24 cellular contexts compared by ENCODE assay signal in the genomic region with DNA sequence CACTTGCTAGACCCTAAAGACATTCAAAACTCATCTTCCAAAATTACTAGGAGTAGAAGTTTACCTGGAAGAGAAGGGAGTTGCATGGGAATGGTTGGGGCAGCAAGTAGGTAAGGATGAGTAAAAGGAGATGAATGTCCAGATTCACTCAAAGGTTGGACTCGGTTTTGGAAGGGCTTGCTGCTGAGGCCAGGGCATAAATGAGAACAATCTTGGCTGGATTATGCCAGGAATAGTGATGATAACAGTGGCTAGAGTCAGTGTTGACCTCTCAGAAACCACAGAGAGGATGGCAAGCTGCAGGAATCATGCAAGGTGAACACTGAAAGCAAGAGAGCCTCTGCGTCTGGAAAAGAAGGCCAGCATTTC. TPM values are rescaled to one million over a fixed set of nuclear protein-coding genes. Genes with fewer than 3 reads are reported as not detected.
"Had no signal": no experiment of that assay in that cellular context is flagged by ENCODE, and none has a peak within 500 bp of the region (broad histone marks: within the 10 kb centered on the region; RNA-seq: fewer than 3 reads in every experiment).

No MANE protein-coding gene starts in this region.

- H3K9me3 ChIP-seq: MG63, SJSA1 had no signal

- FAIRE-seq: HTR-8/SVneo, RCC 7860 had no signal

- H3K4me3 ChIP-seq: MG63, SJSA1, SK-N-MC had no signal

- DNase-seq: KBM-7, NCI-H1092, NCI-H1105 treated with DMSO at 0.1 percent for 48 hours, NCI-H1417 treated with DMSO at 0.1 percent for 48 hours, NCI-H146, NCI-H1694 treated with DMSO at 0.1 percent for 48 hours, NCI-H1930, NCI-H2081, NCI-H2107, NCI-H2227 treated with DMSO at 0.1 percent for 48 hours, NCI-H524 treated with DMSO at 0.1 percent for 48 hours, NCI-H69, NCI-H774, Right ventricle myocardium superior, RPMI8226, SIG-M5 had no signal

- H3K27me3 ChIP-seq: MG63, SJSA1 had no signal

- H3K4me1 ChIP-seq: SJSA1 had no signal

- H3K27ac ChIP-seq: HL-60, SJSA1, SK-N-MC had no signal

- H3K36me3 ChIP-seq: MG63, SJSA1 had no signal

RNA-seq across cellular contexts. Expression of gene C8A, which starts 43.4 kb away (rescaled TPM):
- total RNA-seq: LHCN-M2, NCI-H460, Right ventricle myocardium superior, SJSA1 had no signal
